19 cellular contexts compared by ENCODE assay signal in the genomic region with DNA sequence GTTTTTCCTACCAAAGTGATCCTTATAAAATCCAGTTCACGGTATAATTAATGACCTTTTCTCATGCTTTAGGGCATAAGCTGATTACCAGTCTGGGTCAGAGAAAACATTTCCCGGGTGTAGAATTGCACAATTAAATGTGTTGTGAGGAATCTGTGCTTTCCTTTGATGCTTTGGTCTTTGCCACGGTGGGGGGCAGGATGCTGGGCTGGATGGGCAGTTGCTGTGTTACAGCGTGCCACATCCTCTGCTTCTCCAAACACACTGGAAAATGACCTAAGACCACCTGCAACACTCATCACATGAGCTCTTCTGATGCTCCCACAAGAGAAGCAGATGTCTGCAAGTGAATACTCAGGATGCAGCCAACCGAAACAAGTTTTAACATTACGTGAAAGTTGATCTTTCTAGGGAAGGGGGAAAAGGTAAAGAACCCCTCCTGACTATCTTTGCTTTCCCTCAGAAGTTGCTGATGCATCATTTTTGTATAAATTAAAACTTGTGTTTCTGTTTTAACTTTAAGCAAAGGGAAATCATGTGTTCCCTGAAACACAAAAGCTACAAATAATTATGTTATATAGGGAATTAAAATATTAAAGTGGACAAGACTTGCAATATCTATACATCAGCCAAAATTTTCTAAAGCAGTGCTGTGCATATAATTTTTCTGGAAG.
DNase-seq lines count a peak whose midpoint lies in the region; ATAC-seq, FAIRE-seq and TF ChIP-seq lines count a peak whose summit lies in the region.
"Had no signal": no experiment of that assay in that cellular context is flagged by ENCODE, and none has a peak within 500 bp of the region (broad histone marks: within the 10 kb centered on the region; RNA-seq: fewer than 3 reads in every experiment).

No MANE protein-coding gene starts in this region.

- POLR2A ChIA-PET in K562 (lab: Yijun Ruan, JAX), result no interaction called here

- no peaks in the 10 kb centered on the region for H3K9me1 ChIP-seq in K562 (ENCODE audit: control insufficient read depth, insufficient read depth, low read length)

- H3K4me2 ChIP-seq in GM23338 (no peak overlapping the region), K562 (ENCODE audit: insufficient read depth, low read length) (no peak overlapping the region)

- CTCF ChIA-PET in K562 (lab: Yijun Ruan, JAX; ENCODE audit: low intra/inter-chr PET ratio), result no interaction called here

- BruUV-seq in K562 (replicated peaks; lab: Mats Ljungman, UMichigan), result no TSS peak

- no peaks in the 10 kb centered on the region for H3K9me3 Mint-ChIP-seq in GM23338
- H3K9me3 Mint-ChIP-seq in activated T-helper 2 cell treated with anti-CD3 and anti-CD28 coated beads, Interferon-gamma antibody, Interleukin-2, Interleukin-4, amounts not matched to agents 10 μg/mL and 5 μg/mL and 100 μg/mL, durations not matched to agents 14 hours and 24 hours and 36 hours, result no peaks in the 10 kb centered on the region
- H3K9me3 Mint-ChIP-seq: activated CD4-positive, alpha-beta T cell treated with anti-CD3 and anti-CD28 coated beads, Interleukin-2, amount 10 ng/mL, durations not matched to agents 24 days and 14 days; activated T-cell treated with anti-CD3 and anti-CD28 coated beads, Interleukin-2, amount 50 U/mL, for 24 hours; CD4-positive, alpha-beta T cell; central memory CD8-positive, alpha-beta T cell had no signal

- no peak for TF ChIP-seq CTCF in GM23338 (conservative IDR thresholded peaks at IDR 0.05; ENCODE audit: low read depth in 2 of 2)
- no peak for TF ChIP-seq CTCF in K562 (IDR thresholded peaks at IDR 0.05 in 2 of 3, conservative IDR thresholded peaks at IDR 0.05 in 1 of 3; ENCODE audit: insufficient read depth in 2 of 3, low read depth in 1 of 3, low read length in 3 of 3)

- no peak overlapping the region for H3K27ac ChIP-seq in GM23338 (ENCODE audit: low read depth)
- no peak overlapping the region for H3K27ac ChIP-seq in K562 (ENCODE audit: extremely low read depth, low read depth, low read length)
- H3K27ac ChIP-seq: GM23248 had no signal

- no peak for TF ChIP-seq EP300 in K562 (IDR thresholded peaks at IDR 0.05; ENCODE audit: low read length)

- intact Hi-C loops in K562 (cut with micrococcal nuclease), result no loop called here
- intact Hi-C loops in activated T-helper 2 cell treated with anti-CD3 and anti-CD28 coated beads, Interferon-gamma antibody, Interleukin-2, Interleukin-4, amounts not matched to agents 10 μg/mL and 5 μg/mL and 100 μg/mL, durations not matched to agents 14 hours and 24 hours and 36 hours (cut with micrococcal nuclease), result no loop called here

- peaks cover 12% of the 10 kb centered on the region; the same call in 1 of the 2 replicates for H3K4me1 ChIP-seq in GM23338 (ENCODE audit: insufficient read depth)
- no peaks in the 10 kb centered on the region for H3K4me1 ChIP-seq in K562 (replicated peaks in 1 of 2; ENCODE audit: control insufficient read depth in 2 of 2, insufficient read depth in 2 of 2, low read length in 2 of 2)

- peak; percentile 29 for DNase-seq in GM23338 (ENCODE audit: low spot score)
- DNase-seq in NCI-H226, result peak; percentile 2
- no peak for DNase-seq in K562 (ENCODE audit: extremely low read depth in 1 of 4, low spot score in 3 of 4)
- peak; percentile 84 for DNase-seq in renal cortical epithelial cell (ENCODE audit: low read depth)
- DNase-seq in NOMO-1 (lab: John Stamatoyannopoulos, UW; ENCODE audit: unreplicated experiment in 2 of 2), result no peak
- no peak for DNase-seq in NCI-H2196 treated with DMSO at 0.1 percent for 48 hours (lab: John Stamatoyannopoulos, UW; ENCODE audit: unreplicated experiment)
- DNase-seq in activated T-helper 2 cell treated with anti-CD3 and anti-CD28 coated beads, Interferon-gamma antibody, Interleukin-2, Interleukin-4, amounts not matched to agents 10 μg/mL and 5 μg/mL and 100 μg/mL, durations not matched to agents 14 hours and 24 hours and 36 hours (ENCODE audit: low spot score), result no peak
- DNase-seq: activated CD4-positive, alpha-beta T cell treated with anti-CD3 and anti-CD28 coated beads, Interleukin-2, amount 10 ng/mL, durations not matched to agents 24 days and 14 days; activated T-cell treated with anti-CD3 and anti-CD28 coated beads, Interleukin-2, amount 50 U/mL, for 24 hours; CD4-positive, alpha-beta T cell; GM23248; stimulated activated naive CD4-positive, alpha-beta T cell treated with Interleukin-2 at 50 U/mL for 16 hours; T-helper 2 cell had no signal

- H3K36me3 Mint-ChIP-seq in GM23338 (ENCODE audit: low read depth), result no peaks in the 10 kb centered on the region
- no peaks in the 10 kb centered on the region for H3K36me3 Mint-ChIP-seq in activated T-helper 2 cell treated with anti-CD3 and anti-CD28 coated beads, Interferon-gamma antibody, Interleukin-2, Interleukin-4, amounts not matched to agents 10 μg/mL and 5 μg/mL and 100 μg/mL, durations not matched to agents 14 hours and 24 hours and 36 hours (ENCODE audit: low read depth)

- H2AFZ ChIP-seq in GM23338 (no peak overlapping the region), K562 (ENCODE audit: low read depth, low read length) (no peak overlapping the region)
- H2AFZ ChIP-seq: GM23248 had no signal

- TF ChIP-seq POLR2A in K562 (conservative IDR thresholded peaks at IDR 0.05), result no peak

- H3K9me2 ChIP-seq in GM23338 (ENCODE audit: insufficient read depth), result no peaks in the 10 kb centered on the region

- no peak overlapping the region for H3K4me3 Mint-ChIP-seq in GM23338
- H3K4me3 Mint-ChIP-seq in activated T-helper 2 cell treated with anti-CD3 and anti-CD28 coated beads, Interferon-gamma antibody, Interleukin-2, Interleukin-4, amounts not matched to agents 10 μg/mL and 5 μg/mL and 100 μg/mL, durations not matched to agents 14 hours and 24 hours and 36 hours (ENCODE audit: low read depth), result no peak overlapping the region
- H3K4me3 Mint-ChIP-seq: activated CD4-positive, alpha-beta T cell treated with anti-CD3 and anti-CD28 coated beads, Interleukin-2, amount 10 ng/mL, durations not matched to agents 24 days and 14 days; activated T-cell treated with anti-CD3 and anti-CD28 coated beads, Interleukin-2, amount 50 U/mL, for 24 hours; CD4-positive, alpha-beta T cell; central memory CD8-positive, alpha-beta T cell had no signal

- no peaks in the 10 kb centered on the region for H3F3A ChIP-seq in GM23338 (replicated peaks; ENCODE audit: low read depth)

- H3K4me3 ChIP-seq in GM23338 (no peak overlapping the region), K562 (no peak overlapping the region)
- H3K4me3 ChIP-seq: GM23248 had no signal

- no peaks in the 10 kb centered on the region for H3K27me3 Mint-ChIP-seq in GM23338 (ENCODE audit: insufficient read depth, low read depth, poor library complexity)
- H3K27me3 Mint-ChIP-seq in activated T-helper 2 cell treated with anti-CD3 and anti-CD28 coated beads, Interferon-gamma antibody, Interleukin-2, Interleukin-4, amounts not matched to agents 10 μg/mL and 5 μg/mL and 100 μg/mL, durations not matched to agents 14 hours and 24 hours and 36 hours (ENCODE audit: low read depth), result peaks cover 5% of the 10 kb centered on the region
- H3K27me3 Mint-ChIP-seq: CD4-positive, alpha-beta T cell; central memory CD8-positive, alpha-beta T cell had no signal

- FAIRE-seq in K562 (lab: Jason Lieb, UNC), result no peak
- FAIRE-seq: endothelial cell of umbilical vein, GM18507, urothelium cell line had no signal

- H3K9me3 ChIP-seq in K562 (replicated peaks; ENCODE audit: control insufficient read depth, insufficient read depth, low read depth, low read length), result no peaks in the 10 kb centered on the region

- peaks cover 18% of the 10 kb centered on the region for H3K4me1 Mint-ChIP-seq in GM23338
- H3K4me1 Mint-ChIP-seq in activated T-helper 2 cell treated with anti-CD3 and anti-CD28 coated beads, Interferon-gamma antibody, Interleukin-2, Interleukin-4, amounts not matched to agents 10 μg/mL and 5 μg/mL and 100 μg/mL, durations not matched to agents 14 hours and 24 hours and 36 hours (ENCODE audit: low read depth), result no peaks in the 10 kb centered on the region
- H3K4me1 Mint-ChIP-seq: activated CD4-positive, alpha-beta T cell treated with anti-CD3 and anti-CD28 coated beads, Interleukin-2, amount 10 ng/mL, durations not matched to agents 24 days and 14 days; central memory CD8-positive, alpha-beta T cell had no signal

- no peak overlapping the region for H3K9ac ChIP-seq in K562 (ENCODE audit: insufficient read depth in 1 of 2, low read depth in 2 of 2, low read length in 2 of 2)
- H3K9ac ChIP-seq: GM23248 had no signal

- in situ Hi-C loops in K562 (cut with MboI), result no loop called here

- H3K27me3 ChIP-seq in GM23338 (ENCODE audit: insufficient read depth), result no peaks in the 10 kb centered on the region
- no peaks in the 10 kb centered on the region for H3K27me3 ChIP-seq in K562 (ENCODE audit: control insufficient read depth in 2 of 2, insufficient read depth in 2 of 2, low read length in 2 of 2)

- H3K36me3 ChIP-seq in GM23338 (ENCODE audit: insufficient read depth) (no peaks in the 10 kb centered on the region), K562 (ENCODE audit: control insufficient read depth, insufficient read depth, low read length) (no peaks in the 10 kb centered on the region)

- ATAC-seq in GM23338 (peak; percentile 47; the same call in 2 of the 3 replicates), K562 (no peak)
- ATAC-seq: left lobe of liver, sciatic nerve had no signal

- no peaks in the 10 kb centered on the region for H4K20me1 ChIP-seq in GM23338 (replicated peaks; ENCODE audit: insufficient read depth)
- H4K20me1 ChIP-seq in K562 (replicated peaks; ENCODE audit: control insufficient read depth, insufficient read depth, low read length), result no peaks in the 10 kb centered on the region

- H3K79me2 ChIP-seq in GM23338 (replicated peaks; ENCODE audit: insufficient read depth) (no peaks in the 10 kb centered on the region), K562 (ENCODE audit: control insufficient read depth, insufficient read depth, low read length) (no peaks in the 10 kb centered on the region)

- TF ChIP-seq RAD21 in K562 (CRISPR knock-in tag; conservative IDR thresholded peaks at IDR 0.05 in 1 of 2, IDR thresholded peaks at IDR 0.05 in 1 of 2), result no peak

- no peak overlapping the region for H3K27ac Mint-ChIP-seq in GM23338
- no peak overlapping the region for H3K27ac Mint-ChIP-seq in activated T-helper 2 cell treated with anti-CD3 and anti-CD28 coated beads, Interferon-gamma antibody, Interleukin-2, Interleukin-4, amounts not matched to agents 10 μg/mL and 5 μg/mL and 100 μg/mL, durations not matched to agents 14 hours and 24 hours and 36 hours
- H3K27ac Mint-ChIP-seq: activated CD4-positive, alpha-beta T cell treated with anti-CD3 and anti-CD28 coated beads, Interleukin-2, amount 10 ng/mL, durations not matched to agents 24 days and 14 days; activated T-cell treated with anti-CD3 and anti-CD28 coated beads, Interleukin-2, amount 50 U/mL, for 24 hours; CD4-positive, alpha-beta T cell had no signal

- 0% methylated on average over 6 of the region's 6 CpGs for WGBS in K562 (ENCODE audit: insufficient coverage, low coverage, missing lambda C conversion rate)

TF ChIP-seq in GM23338, 12 proteins besides CTCF, POLR2A, EP300 and RAD21 (continues in another document):
- TF ChIP-seq ZNF114 (CRISPR knock-in tag; IDR thresholded peaks at IDR 0.05), result no peak
- TF ChIP-seq EZH2phosphoT487 (IDR thresholded peaks at IDR 0.05; ENCODE audit: unreplicated experiment), result no peak

TF ChIP-seq in K562, 482 proteins besides CTCF, POLR2A, EP300 and RAD21 (continues in another document):
- no peak for TF ChIP-seq CXXC5 (CRISPR knock-in tag; IDR thresholded peaks at IDR 0.05)
- TF ChIP-seq MAFG (tag; conservative IDR thresholded peaks at IDR 0.05), result 0 out of 2 replicates have a peak, but pooled peaks have one; percentile 18

Comparison
In these comparisons a context has a peak if more than half of its experiments do, and no peak if none do; other contexts are left out.
1. DNase-seq: peak in GM23338 (single experiment), NCI-H226 (single experiment) and renal cortical epithelial cell (single experiment); none in K562 (0 of 4), NOMO-1 (0 of 2), NCI-H2196 treated with DMSO at 0.1 percent for 48 hours (single experiment) and activated T-helper 2 cell treated with anti-CD3 and anti-CD28 coated beads, Interferon-gamma antibody, Interleukin-2, Interleukin-4, amounts not matched to agents 10 μg/mL and 5 μg/mL and 100 μg/mL, durations not matched to agents 14 hours and 24 hours and 36 hours (single experiment).